Comparison of ENCODE assay signal across 8 cellular contexts in genomic region chr2:20350753-20351554, GRCh38. TPM values are rescaled to one million over a fixed set of nuclear protein-coding genes. Genes with fewer than 3 reads are reported as not detected.
A peak's percentile ranks its signal among the peaks of the same experiment; 100 is the strongest.
DNase-seq lines count a peak whose midpoint lies in the region; ATAC-seq and TF ChIP-seq lines count a peak whose summit lies in the region.

Gene PUM2, minus strand, starts transcription at chr2:20350844. Its CDS starts 23,484 bp downstream, at chr2:20327360.

- no peak for TF ChIP-seq RAD21 in Ishikawa (IDR thresholded peaks at IDR 0.05; ENCODE audit: low read depth)

- peak; percentile 79 for ATAC-seq in GM21619 (IDR thresholded peaks at IDR 0.05; ENCODE audit: unreplicated experiment)

- no peak for TF ChIP-seq CTCF in epithelial cell of esophagus (IDR thresholded peaks at IDR 0.05; ENCODE audit: insufficient read depth, low read depth, low read length, missing control alignments)

- H3K9me3 ChIP-seq in mononuclear cell (ENCODE audit: low read depth, low read length): no peaks in the 10 kb centered on the region

- H3K4me1 ChIP-seq in mononuclear cell (ENCODE audit: insufficient read depth, low read length): peaks cover 43% of the 10 kb centered on the region

- no peaks in the 10 kb centered on the region for H3K27me3 ChIP-seq in mononuclear cell (ENCODE audit: insufficient read depth, low read length)

- DNase-seq in DMS153 (lab: John Stamatoyannopoulos, UW): peak; percentile 96
- peak; percentile 40 for DNase-seq in OCI-M2 (lab: John Stamatoyannopoulos, UW; ENCODE audit: unreplicated experiment)
- DNase-seq in activated T-cell treated with anti-CD3 and anti-CD28 coated beads for 4 hours: peak; percentile 91
- DNase-seq in epithelial cell of esophagus (ENCODE audit: low read depth): peak; percentile 97
- DNase-seq in stimulated activated CD8-positive, alpha-beta memory T cell treated with anti-CD3 and anti-CD28 coated beads, Interleukin-2, amount 100 ng/mL, for 48 hours (ENCODE audit: low read depth in 2 of 2): peak; percentile 89 to 91

- peak within 1 kb of the TSS; percentile 96 for H3K4me3 ChIP-seq in epithelial cell of esophagus (ENCODE audit: low read length)
- peak within 1 kb of the TSS; percentile 78 for H3K4me3 ChIP-seq in mononuclear cell (ENCODE audit: low read length)

- TF ChIP-seq EP300 in Ishikawa (IDR thresholded peaks at IDR 0.05; ENCODE audit: borderline replicate concordance): 0 out of 2 replicates have a peak, but pooled peaks have one; percentile 41

TF ChIP-seq in Ishikawa, 13 proteins besides CTCF, POLR2A, EP300 and RAD21:
- TF ChIP-seq ZBTB7A (IDR thresholded peaks at IDR 0.05; ENCODE audit: low read depth): peak; percentile 66; the same call in 1 of the 2 replicates
- peak; percentile 92 for TF ChIP-seq USF1 (IDR thresholded peaks at IDR 0.05)
- TF ChIP-seq TAF1 (IDR thresholded peaks at IDR 0.05; ENCODE audit: low read depth): peak; percentile 58
- TF ChIP-seq NFIC (IDR thresholded peaks at IDR 0.05): peak; percentile 10; the same call in 1 of the 2 replicates
- TF ChIP-seq YY1 (IDR thresholded peaks at IDR 0.05; ENCODE audit: low read depth): peak; percentile 87
- TF ChIP-seq REST (IDR thresholded peaks at IDR 0.05; ENCODE audit: low read depth): no peak
- TF ChIP-seq TEAD4 (IDR thresholded peaks at IDR 0.05): peak; percentile 11; the same call in 1 of the 2 replicates
- peak; percentile 49; the same call in 1 of the 2 replicates for TF ChIP-seq TCF12 (IDR thresholded peaks at IDR 0.05; ENCODE audit: low read depth)
- no peak for TF ChIP-seq FOXM1 (IDR thresholded peaks at IDR 0.05; ENCODE audit: borderline replicate concordance, low read depth)
- no peak for TF ChIP-seq CREB1 (IDR thresholded peaks at IDR 0.05; ENCODE audit: low read depth)
- TF ChIP-seq MAX (IDR thresholded peaks at IDR 0.05): peak; percentile 96
- TF ChIP-seq CEBPB (IDR thresholded peaks at IDR 0.05): no peak
- TF ChIP-seq EGR1 (IDR thresholded peaks at IDR 0.05): peak; percentile 64; the same call in 1 of the 2 replicates
TF ChIP-seq in Ishikawa: peak in this region for 9.

RNA-seq across cellular contexts. Expression of gene PUM2, which starts in this region (rescaled TPM):
- 88.9 TPM for total RNA-seq in mononuclear cell

Comparison
In these comparisons a context has a peak if more than half of its experiments do, and no peak if none do; other contexts are left out.
1. Peak in every context shown above with its lines: DNase-seq, ATAC-seq and H3K4me3 ChIP-seq.
2. DNase-seq: peak in every context shown above with its lines; median percentile 97 in epithelial cell of esophagus; 96 in DMS153; 91 in activated T-cell treated with anti-CD3 and anti-CD28 coated beads for 4 hours; 90 in stimulated activated CD8-positive, alpha-beta memory T cell treated with anti-CD3 and anti-CD28 coated beads, Interleukin-2, amount 100 ng/mL, for 48 hours; 40 in OCI-M2.